Comparison of ENCODE assay signal across 1 cellular context in the genomic region with DNA sequence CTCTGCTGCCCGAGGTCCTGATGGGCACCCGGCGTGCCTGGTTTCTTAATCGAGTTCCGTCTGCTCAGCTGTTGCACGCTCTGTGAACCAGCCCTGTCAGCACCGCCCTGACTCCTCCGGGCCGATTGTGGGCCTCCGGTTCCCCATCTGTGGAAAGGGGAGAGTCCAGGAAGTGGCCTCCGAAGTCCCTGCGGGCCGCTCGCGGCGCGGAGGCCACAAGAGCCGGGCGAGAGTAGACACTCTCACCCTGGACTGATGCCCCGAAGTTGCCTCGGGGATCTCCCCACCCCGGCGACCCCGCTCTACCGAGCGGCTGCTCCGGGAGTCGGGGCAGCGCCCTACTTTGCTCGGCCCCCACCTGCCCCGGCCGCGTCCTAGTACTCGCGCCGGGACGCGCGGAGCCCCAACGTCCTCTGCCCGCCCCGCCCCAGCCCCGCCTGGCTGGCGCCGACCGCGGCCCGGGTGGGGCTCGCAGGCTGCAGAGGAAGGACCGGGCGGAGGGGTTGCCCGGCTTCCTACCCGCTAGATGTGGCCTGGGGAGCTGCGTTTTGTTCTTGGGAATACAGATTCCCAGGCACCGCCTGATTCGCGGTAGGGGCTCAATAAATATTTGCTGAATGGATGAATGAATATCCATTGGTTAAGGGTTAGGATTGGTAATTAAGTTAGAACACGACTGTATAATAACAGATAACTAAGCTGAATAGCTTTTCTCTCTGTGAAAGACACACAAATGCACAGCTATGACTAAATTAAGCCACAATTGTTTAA.
TF ChIP-seq lines count a peak whose summit lies in the region.

No MANE protein-coding gene starts in this region.

TF ChIP-seq in K562, 482 proteins besides CTCF, POLR2A, EP300 and RAD21 (continued from another document and continues in another):
- TF ChIP-seq PURB (CRISPR knock-in tag; IDR thresholded peaks at IDR 0.05; ENCODE audit: low read depth): no peak
- TF ChIP-seq, protein P1, sequence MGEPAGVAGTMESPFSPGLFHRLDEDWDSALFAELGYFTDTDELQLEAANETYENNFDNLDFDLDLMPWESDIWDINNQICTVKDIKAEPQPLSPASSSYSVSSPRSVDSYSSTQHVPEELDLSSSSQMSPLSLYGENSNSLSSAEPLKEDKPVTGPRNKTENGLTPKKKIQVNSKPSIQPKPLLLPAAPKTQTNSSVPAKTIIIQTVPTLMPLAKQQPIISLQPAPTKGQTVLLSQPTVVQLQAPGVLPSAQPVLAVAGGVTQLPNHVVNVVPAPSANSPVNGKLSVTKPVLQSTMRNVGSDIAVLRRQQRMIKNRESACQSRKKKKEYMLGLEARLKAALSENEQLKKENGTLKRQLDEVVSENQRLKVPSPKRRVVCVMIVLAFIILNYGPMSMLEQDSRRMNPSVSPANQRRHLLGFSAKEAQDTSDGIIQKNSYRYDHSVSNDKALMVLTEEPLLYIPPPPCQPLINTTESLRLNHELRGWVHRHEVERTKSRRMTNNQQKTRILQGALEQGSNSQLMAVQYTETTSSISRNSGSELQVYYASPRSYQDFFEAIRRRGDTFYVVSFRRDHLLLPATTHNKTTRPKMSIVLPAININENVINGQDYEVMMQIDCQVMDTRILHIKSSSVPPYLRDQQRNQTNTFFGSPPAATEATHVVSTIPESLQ (CRISPR knock-in tag; IDR thresholded peaks at IDR 0.05): 0 out of 2 replicates have a peak, but pooled peaks have one; percentile 58
- TF ChIP-seq CREB1 (IDR thresholded peaks at IDR 0.05): peak; percentile 65
- TF ChIP-seq CREB1 (CRISPR knock-in tag; IDR thresholded peaks at IDR 0.05): peak; percentile 39; the same call in 1 of the 2 replicates
- TF ChIP-seq HMG20A (CRISPR knock-in tag; conservative IDR thresholded peaks at IDR 0.05): peak; percentile 60; the same call in 1 of the 2 replicates
- TF ChIP-seq, protein P2, sequence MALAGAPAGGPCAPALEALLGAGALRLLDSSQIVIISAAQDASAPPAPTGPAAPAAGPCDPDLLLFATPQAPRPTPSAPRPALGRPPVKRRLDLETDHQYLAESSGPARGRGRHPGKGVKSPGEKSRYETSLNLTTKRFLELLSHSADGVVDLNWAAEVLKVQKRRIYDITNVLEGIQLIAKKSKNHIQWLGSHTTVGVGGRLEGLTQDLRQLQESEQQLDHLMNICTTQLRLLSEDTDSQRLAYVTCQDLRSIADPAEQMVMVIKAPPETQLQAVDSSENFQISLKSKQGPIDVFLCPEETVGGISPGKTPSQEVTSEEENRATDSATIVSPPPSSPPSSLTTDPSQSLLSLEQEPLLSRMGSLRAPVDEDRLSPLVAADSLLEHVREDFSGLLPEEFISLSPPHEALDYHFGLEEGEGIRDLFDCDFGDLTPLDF (CRISPR knock-in tag; IDR thresholded peaks at IDR 0.05): 0 out of 2 replicates have a peak, but pooled peaks have one; percentile 38
- no peak for TF ChIP-seq HNRNPUL1 (IDR thresholded peaks at IDR 0.05; ENCODE audit: low read length)
- TF ChIP-seq KLF1 (tag; IDR thresholded peaks at IDR 0.05): no peak
- TF ChIP-seq L3MBTL2 (IDR thresholded peaks at IDR 0.05): peak; percentile 22
- TF ChIP-seq ELF1 (tag; IDR thresholded peaks at IDR 0.05): peak; percentile 92
- TF ChIP-seq NCOA1 (IDR thresholded peaks at IDR 0.05; ENCODE audit: low read depth): no peak
- TF ChIP-seq TOE1 (IDR thresholded peaks at IDR 0.05; ENCODE audit: borderline replicate concordance): no peak
- TF ChIP-seq TOE1 (CRISPR knock-in tag; IDR thresholded peaks at IDR 0.05; ENCODE audit: borderline replicate concordance, low read depth): no peak
- TF ChIP-seq YY1 (IDR thresholded peaks at IDR 0.05; ENCODE audit: borderline replicate concordance in 1 of 3, control insufficient read depth in 1 of 3, extremely low read depth in 1 of 3, insufficient read depth in 3 of 3, insufficient read length in 1 of 3, insufficient replicate concordance in 2 of 3, low read depth in 1 of 3, low read length in 2 of 3): peak in 2 of 3 experiments; percentile 52 to 62
- peak; percentile 41; the same call in 1 of the 2 replicates for TF ChIP-seq ZNF766 (CRISPR knock-in tag; conservative IDR thresholded peaks at IDR 0.05)
- peak; percentile 85 for TF ChIP-seq ZFX (CRISPR knock-in tag; IDR thresholded peaks at IDR 0.05)
- TF ChIP-seq, protein P3, sequence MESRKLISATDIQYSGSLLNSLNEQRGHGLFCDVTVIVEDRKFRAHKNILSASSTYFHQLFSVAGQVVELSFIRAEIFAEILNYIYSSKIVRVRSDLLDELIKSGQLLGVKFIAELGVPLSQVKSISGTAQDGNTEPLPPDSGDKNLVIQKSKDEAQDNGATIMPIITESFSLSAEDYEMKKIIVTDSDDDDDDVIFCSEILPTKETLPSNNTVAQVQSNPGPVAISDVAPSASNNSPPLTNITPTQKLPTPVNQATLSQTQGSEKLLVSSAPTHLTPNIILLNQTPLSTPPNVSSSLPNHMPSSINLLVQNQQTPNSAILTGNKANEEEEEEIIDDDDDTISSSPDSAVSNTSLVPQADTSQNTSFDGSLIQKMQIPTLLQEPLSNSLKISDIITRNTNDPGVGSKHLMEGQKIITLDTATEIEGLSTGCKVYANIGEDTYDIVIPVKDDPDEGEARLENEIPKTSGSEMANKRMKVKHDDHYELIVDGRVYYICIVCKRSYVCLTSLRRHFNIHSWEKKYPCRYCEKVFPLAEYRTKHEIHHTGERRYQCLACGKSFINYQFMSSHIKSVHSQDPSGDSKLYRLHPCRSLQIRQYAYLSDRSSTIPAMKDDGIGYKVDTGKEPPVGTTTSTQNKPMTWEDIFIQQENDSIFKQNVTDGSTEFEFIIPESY (CRISPR knock-in tag; IDR thresholded peaks at IDR 0.05): peak; percentile 60
- peak; percentile 95 for TF ChIP-seq SAP30 (IDR thresholded peaks at IDR 0.05; ENCODE audit: borderline replicate concordance, insufficient read depth, low read depth, low read length, poor library complexity, severe bottlenecking)
- TF ChIP-seq IRF2 (CRISPR knock-in tag; IDR thresholded peaks at IDR 0.05): no peak
- TF ChIP-seq TCF7L2 (IDR thresholded peaks at IDR 0.05; ENCODE audit: low read depth, low read length): no peak
- TF ChIP-seq, protein P4, sequence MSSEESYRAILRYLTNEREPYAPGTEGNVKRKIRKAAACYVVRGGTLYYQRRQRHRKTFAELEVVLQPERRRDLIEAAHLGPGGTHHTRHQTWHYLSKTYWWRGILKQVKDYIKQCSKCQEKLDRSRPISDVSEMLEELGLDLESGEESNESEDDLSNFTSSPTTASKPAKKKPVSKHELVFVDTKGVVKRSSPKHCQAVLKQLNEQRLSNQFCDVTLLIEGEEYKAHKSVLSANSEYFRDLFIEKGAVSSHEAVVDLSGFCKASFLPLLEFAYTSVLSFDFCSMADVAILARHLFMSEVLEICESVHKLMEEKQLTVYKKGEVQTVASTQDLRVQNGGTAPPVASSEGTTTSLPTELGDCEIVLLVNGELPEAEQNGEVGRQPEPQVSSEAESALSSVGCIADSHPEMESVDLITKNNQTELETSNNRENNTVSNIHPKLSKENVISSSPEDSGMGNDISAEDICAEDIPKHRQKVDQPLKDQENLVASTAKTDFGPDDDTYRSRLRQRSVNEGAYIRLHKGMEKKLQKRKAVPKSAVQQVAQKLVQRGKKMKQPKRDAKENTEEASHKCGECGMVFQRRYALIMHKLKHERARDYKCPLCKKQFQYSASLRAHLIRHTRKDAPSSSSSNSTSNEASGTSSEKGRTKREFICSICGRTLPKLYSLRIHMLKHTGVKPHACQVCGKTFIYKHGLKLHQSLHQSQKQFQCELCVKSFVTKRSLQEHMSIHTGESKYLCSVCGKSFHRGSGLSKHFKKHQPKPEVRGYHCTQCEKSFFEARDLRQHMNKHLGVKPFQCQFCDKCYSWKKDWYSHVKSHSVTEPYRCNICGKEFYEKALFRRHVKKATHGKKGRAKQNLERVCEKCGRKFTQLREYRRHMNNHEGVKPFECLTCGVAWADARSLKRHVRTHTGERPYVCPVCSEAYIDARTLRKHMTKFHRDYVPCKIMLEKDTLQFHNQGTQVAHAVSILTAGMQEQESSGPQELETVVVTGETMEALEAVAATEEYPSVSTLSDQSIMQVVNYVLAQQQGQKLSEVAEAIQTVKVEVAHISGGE (CRISPR knock-in tag; IDR thresholded peaks at IDR 0.05): 0 out of 6 replicates have a peak, but pooled peaks of 1 of the 3 experiments have one; percentile 2
- no peak for TF ChIP-seq FOXK1 (CRISPR knock-in tag; IDR thresholded peaks at IDR 0.05; ENCODE audit: borderline replicate concordance)
- peak in 1 of 2 experiments; percentile 6 for TF ChIP-seq AFF1 (IDR thresholded peaks at IDR 0.05; ENCODE audit: low read depth in 1 of 2, partially characterized antibody in 2 of 2)
- TF ChIP-seq SETDB1 (IDR thresholded peaks at IDR 0.05; ENCODE audit: low read length): no peak
- peak; percentile 91 for TF ChIP-seq CXXC5 (CRISPR knock-in tag; IDR thresholded peaks at IDR 0.05)
- 0 out of 4 replicates have a peak, but pooled peaks of 1 of the 2 experiments have one; percentile 1 for TF ChIP-seq FOXK2 (conservative IDR thresholded peaks at IDR 0.05 in 1 of 2, IDR thresholded peaks at IDR 0.05 in 1 of 2; ENCODE audit: low read depth in 2 of 2)
- TF ChIP-seq BRD9 (IDR thresholded peaks at IDR 0.05; ENCODE audit: low read depth, partially characterized antibody): peak; percentile 34
- peak in 1 of 2 experiments; percentile 88; a peak in 2 of 4 replicates for TF ChIP-seq HDAC1 (IDR thresholded peaks at IDR 0.05)
- TF ChIP-seq PHTF2 (CRISPR knock-in tag; IDR thresholded peaks at IDR 0.05): no peak
- TF ChIP-seq, protein P5, sequence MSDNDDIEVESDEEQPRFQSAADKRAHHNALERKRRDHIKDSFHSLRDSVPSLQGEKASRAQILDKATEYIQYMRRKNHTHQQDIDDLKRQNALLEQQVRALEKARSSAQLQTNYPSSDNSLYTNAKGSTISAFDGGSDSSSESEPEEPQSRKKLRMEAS (CRISPR knock-in tag; IDR thresholded peaks at IDR 0.05): no peak
- peak; percentile 58 for TF ChIP-seq ZBTB17 (CRISPR knock-in tag; IDR thresholded peaks at IDR 0.05)
- TF ChIP-seq GTF2F1 (IDR thresholded peaks at IDR 0.05; ENCODE audit: low read depth, low read length): no peak
- 0 out of 2 replicates have a peak, but pooled peaks have one; percentile 1 for TF ChIP-seq C11orf30 (IDR thresholded peaks at IDR 0.05; ENCODE audit: low read depth)
- TF ChIP-seq TGIF2 (CRISPR knock-in tag; IDR thresholded peaks at IDR 0.05): 0 out of 2 replicates have a peak, but pooled peaks have one; percentile 60
- TF ChIP-seq KLF13 (tag; IDR thresholded peaks at IDR 0.05; ENCODE audit: borderline replicate concordance, low read depth): no peak
- no peak for TF ChIP-seq ZNF3 (CRISPR knock-in tag; IDR thresholded peaks at IDR 0.05)
- peak; percentile 27 to 57 for TF ChIP-seq E2F6 (IDR thresholded peaks at IDR 0.05; ENCODE audit: borderline replicate concordance in 1 of 2, extremely low read depth in 1 of 2, insufficient read depth in 1 of 2, insufficient read length in 1 of 2, low read depth in 1 of 2, low read length in 1 of 2, poor library complexity in 1 of 2, severe bottlenecking in 1 of 2)
- TF ChIP-seq ZNF324 (CRISPR knock-in tag; IDR thresholded peaks at IDR 0.05): no peak
- TF ChIP-seq, protein P6, sequence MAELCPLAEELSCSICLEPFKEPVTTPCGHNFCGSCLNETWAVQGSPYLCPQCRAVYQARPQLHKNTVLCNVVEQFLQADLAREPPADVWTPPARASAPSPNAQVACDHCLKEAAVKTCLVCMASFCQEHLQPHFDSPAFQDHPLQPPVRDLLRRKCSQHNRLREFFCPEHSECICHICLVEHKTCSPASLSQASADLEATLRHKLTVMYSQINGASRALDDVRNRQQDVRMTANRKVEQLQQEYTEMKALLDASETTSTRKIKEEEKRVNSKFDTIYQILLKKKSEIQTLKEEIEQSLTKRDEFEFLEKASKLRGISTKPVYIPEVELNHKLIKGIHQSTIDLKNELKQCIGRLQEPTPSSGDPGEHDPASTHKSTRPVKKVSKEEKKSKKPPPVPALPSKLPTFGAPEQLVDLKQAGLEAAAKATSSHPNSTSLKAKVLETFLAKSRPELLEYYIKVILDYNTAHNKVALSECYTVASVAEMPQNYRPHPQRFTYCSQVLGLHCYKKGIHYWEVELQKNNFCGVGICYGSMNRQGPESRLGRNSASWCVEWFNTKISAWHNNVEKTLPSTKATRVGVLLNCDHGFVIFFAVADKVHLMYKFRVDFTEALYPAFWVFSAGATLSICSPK (IDR thresholded peaks at IDR 0.05; ENCODE audit: borderline replicate concordance): no peak
- TF ChIP-seq DACH1 (IDR thresholded peaks at IDR 0.05; ENCODE audit: partially characterized antibody): peak; percentile 20
- 0 out of 3 replicates have a peak, but pooled peaks of 1 of the 2 experiments have one; percentile 70 for TF ChIP-seq CBX3 (IDR thresholded peaks at IDR 0.05; ENCODE audit: borderline replicate concordance in 1 of 2, low read length in 2 of 2)
- 0 out of 2 replicates have a peak, but pooled peaks have one; percentile 40 for TF ChIP-seq NR4A1 (CRISPR knock-in tag; IDR thresholded peaks at IDR 0.05)
- TF ChIP-seq NR4A1 (tag; IDR thresholded peaks at IDR 0.05): no peak
- TF ChIP-seq DPF2 (IDR thresholded peaks at IDR 0.05): peak; percentile 40; the same call in 1 of the 2 replicates
- 0 out of 2 replicates have a peak, but pooled peaks have one; percentile 34 for TF ChIP-seq ZNF12 (CRISPR knock-in tag; IDR thresholded peaks at IDR 0.05)
- no peak for TF ChIP-seq ZFP36 (IDR thresholded peaks at IDR 0.05; ENCODE audit: low read depth, low read length, partially characterized antibody)
- TF ChIP-seq CEBPB (tag; IDR thresholded peaks at IDR 0.05): no peak
